In the genomic region with DNA sequence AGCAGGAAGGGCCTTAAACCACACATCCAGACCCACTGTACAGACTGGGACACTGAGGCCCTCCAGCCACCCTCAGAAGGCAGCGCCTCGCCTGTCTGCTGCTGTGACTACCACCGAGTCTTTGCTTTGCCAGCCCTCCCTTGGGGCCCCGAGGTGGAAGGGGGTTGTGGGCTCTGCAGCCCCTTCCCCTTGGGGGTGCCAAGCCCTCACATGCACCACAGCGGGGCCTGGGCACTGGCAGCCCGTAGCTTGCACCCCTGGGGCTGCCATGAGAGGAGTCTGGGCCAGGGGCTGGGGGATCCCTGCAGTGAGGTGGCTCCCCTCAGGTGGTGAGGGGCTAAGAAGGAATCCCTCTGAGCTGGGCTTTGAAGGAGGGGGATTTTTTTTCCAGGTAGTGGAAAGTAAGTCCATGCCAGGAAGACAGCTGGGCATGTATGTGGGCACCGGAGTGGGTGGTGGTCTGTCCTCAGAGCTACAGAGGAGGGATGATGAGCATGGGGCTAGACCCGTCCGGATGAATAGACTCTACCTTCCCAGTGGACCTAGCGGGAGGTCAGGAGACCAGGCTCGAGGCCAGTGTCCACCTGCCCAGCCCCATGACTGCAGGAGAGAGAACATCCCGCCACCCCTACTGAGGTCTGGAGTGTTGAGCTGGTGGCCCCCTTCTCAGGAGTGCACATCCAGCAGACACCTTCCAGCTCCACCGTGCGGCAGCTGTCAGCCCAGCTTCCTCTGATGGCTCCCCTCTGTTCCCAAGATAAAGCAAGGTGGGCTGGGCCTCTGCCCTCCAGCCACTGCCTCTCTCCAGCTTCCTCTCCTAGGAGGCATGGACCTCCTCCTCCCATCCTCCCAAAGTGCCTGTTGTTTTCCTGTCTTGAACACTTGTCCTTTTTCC, we compare ENCODE assay signal across 19 cellular contexts. TPM values are rescaled to one million over a fixed set of nuclear protein-coding genes. Genes with fewer than 3 reads are reported as not detected.
"Had no signal": no experiment of that assay in that cellular context is flagged by ENCODE, and none has a peak within 500 bp of the region (broad histone marks: within the 10 kb centered on the region; RNA-seq: fewer than 3 reads in every experiment).

No MANE protein-coding gene starts in this region.

- H3K9me3 Mint-ChIP-seq: activated CD4-positive, alpha-beta memory T cell treated with anti-CD3 and anti-CD28 coated beads for 36 hours; stimulated activated memory B cell treated with anti-CD40 and anti-IgM and Interleukin-4, amounts not matched to agents 10 μg/mL and 1 μg/mL and 100 μg/mL, for 72 hours had no signal

- H3K4me3 ChIP-seq: heart left ventricle had no signal

- H3K36me3 Mint-ChIP-seq: activated CD4-positive, alpha-beta memory T cell treated with anti-CD3 and anti-CD28 coated beads for 36 hours; activated CD8-positive, alpha-beta memory T cell treated with anti-CD3 and anti-CD28 coated beads, Interleukin-2, amount 10 ng/mL, durations not matched to agents 7 days and 5 days; activated naive CD8-positive, alpha-beta T cell; brain; stimulated activated memory B cell treated with anti-CD40 and anti-IgM and Interleukin-4, amounts not matched to agents 10 μg/mL and 1 μg/mL and 100 μg/mL, for 72 hours had no signal

- H3K4me1 Mint-ChIP-seq: activated CD4-positive, alpha-beta T cell treated with anti-CD3 and anti-CD28 coated beads for 36 hours; activated CD8-positive, alpha-beta memory T cell treated with anti-CD3 and anti-CD28 coated beads, Interleukin-2, amount 10 ng/mL, durations not matched to agents 7 days and 5 days; brain had no signal

- ATAC-seq: activated CD4-positive, alpha-beta T cell treated with anti-CD3 and anti-CD28 coated beads for 36 hours; activated CD8-positive, alpha-beta memory T cell treated with anti-CD3 and anti-CD28 coated beads, Interleukin-2, amount 10 ng/mL, durations not matched to agents 7 days and 5 days; SK-N-SH treated with all-trans-retinoic acid at 6 μM for 48 hours; stimulated activated memory B cell treated with anti-CD40 and anti-IgM and Interleukin-4, amounts not matched to agents 10 μg/mL and 1 μg/mL and 100 μg/mL, for 72 hours had no signal

- H3K27me3 Mint-ChIP-seq: activated CD4-positive, alpha-beta memory T cell treated with anti-CD3 and anti-CD28 coated beads for 36 hours; activated CD8-positive, alpha-beta memory T cell treated with anti-CD3 and anti-CD28 coated beads, Interleukin-2, amount 10 ng/mL, durations not matched to agents 7 days and 5 days; activated naive CD8-positive, alpha-beta T cell had no signal

- H3K9me3 ChIP-seq: heart left ventricle had no signal

- H3K27ac ChIP-seq: VCaP had no signal

- H3K4me3 Mint-ChIP-seq: activated CD4-positive, alpha-beta memory T cell treated with anti-CD3 and anti-CD28 coated beads for 36 hours; activated CD4-positive, alpha-beta T cell treated with anti-CD3 and anti-CD28 coated beads for 36 hours; activated CD8-positive, alpha-beta memory T cell treated with anti-CD3 and anti-CD28 coated beads, Interleukin-2, amount 10 ng/mL, durations not matched to agents 7 days and 5 days; activated naive CD8-positive, alpha-beta T cell; brain; neural crest cell; stimulated activated memory B cell treated with anti-CD40 and anti-IgM and Interleukin-4, amounts not matched to agents 10 μg/mL and 1 μg/mL and 100 μg/mL, for 72 hours had no signal

- H3K27ac Mint-ChIP-seq: activated CD4-positive, alpha-beta memory T cell treated with anti-CD3 and anti-CD28 coated beads for 36 hours; activated CD4-positive, alpha-beta T cell treated with anti-CD3 and anti-CD28 coated beads for 36 hours; activated CD8-positive, alpha-beta memory T cell treated with anti-CD3 and anti-CD28 coated beads, Interleukin-2, amount 10 ng/mL, durations not matched to agents 7 days and 5 days; activated naive CD8-positive, alpha-beta T cell; stimulated activated memory B cell treated with anti-CD40 and anti-IgM and Interleukin-4, amounts not matched to agents 10 μg/mL and 1 μg/mL and 100 μg/mL, for 72 hours had no signal

- DNase-seq: activated CD4-positive, alpha-beta memory T cell treated with anti-CD3 and anti-CD28 coated beads for 36 hours; activated CD4-positive, alpha-beta T cell treated with anti-CD3 and anti-CD28 coated beads for 36 hours; activated CD8-positive, alpha-beta memory T cell treated with anti-CD3 and anti-CD28 coated beads, Interleukin-2, amount 10 ng/mL, durations not matched to agents 7 days and 5 days; activated T-cell treated with anti-CD3 and anti-CD28 coated beads, Interleukin-2, amount 50 U/mL, for 1 hour; amniotic stem cell; dermis blood vessel endothelial cell; mesenchymal stem cell had no signal

RNA-seq across cellular contexts. Expression of gene SCGB3A1, which starts 42.2 kb away (rescaled TPM):
- total RNA-seq: activated CD4-positive, alpha-beta memory T cell treated with anti-CD3 and anti-CD28 coated beads for 36 hours; activated CD4-positive, alpha-beta T cell treated with anti-CD3 and anti-CD28 coated beads for 36 hours; activated CD8-positive, alpha-beta memory T cell treated with anti-CD3 and anti-CD28 coated beads, Interleukin-2, amount 10 ng/mL, durations not matched to agents 7 days and 5 days; epithelial cell of proximal tubule; frontal cortex; neural crest cell; osteocyte; T-helper 1 cell treated with Interleukin-12 subunit alpha and Interleukin-12 subunit beta and Interleukin-4 antibody, amounts not matched to agents 30 ng/mL and 1 ng/mL, for 36 hours; urinary bladder had no signal
